In genomic region chr18:75219684-75220083, GRCh38 we compare ENCODE assay signal across 23 cellular contexts. TPM values are rescaled to one million over a fixed set of nuclear protein-coding genes. Genes with fewer than 3 reads are reported as not detected.
DNase-seq lines count a peak whose midpoint lies in the region; ATAC-seq and TF ChIP-seq lines count a peak whose summit lies in the region.
"Had no signal": no experiment of that assay in that cellular context is flagged by ENCODE, and none has a peak within 500 bp of the region (broad histone marks: within the 10 kb centered on the region; RNA-seq: fewer than 3 reads in every experiment).

No MANE protein-coding gene starts in this region.

- H3K9me3 ChIP-seq in esophagus muscularis mucosa: no peaks in the 10 kb centered on the region
- H3K9me3 ChIP-seq in naive thymus-derived CD4-positive, alpha-beta T cell (ENCODE audit: control insufficient read depth in 2 of 3, low read length in 3 of 3): no peaks in the 10 kb centered on the region
- H3K9me3 ChIP-seq: lower lobe of right lung had no signal

- CTCF ChIA-PET in naive thymus-derived CD4-positive, alpha-beta T cell (lab: Charles Lee): no interaction called here

- POLR2A ChIA-PET in naive thymus-derived CD4-positive, alpha-beta T cell (lab: Charles Lee): interaction anchor here (2.0 kb wide), 1 partner anchor 10 kb away, joined by 8 read pairs; the partner anchor contains the start of genes PTGR3 and TSHZ1

- no peak for ATAC-seq in naive thymus-derived CD4-positive, alpha-beta T cell
- no peak for ATAC-seq in HG03432 (IDR thresholded peaks at IDR 0.05; ENCODE audit: unreplicated experiment)
- ATAC-seq in GM19452 (IDR thresholded peaks at IDR 0.05; ENCODE audit: unreplicated experiment): no peak
- ATAC-seq: activated T-helper 17 cell treated with anti-CD3 and anti-CD28 coated beads, Interleukin-2, amount 50 U/mL, for 72 hours; lower lobe of right lung; WTC11 had no signal

- TF ChIP-seq EP300 in esophagus muscularis mucosa (IDR thresholded peaks at IDR 0.05): no peak

- no peaks in the 10 kb centered on the region for H3K27me3 ChIP-seq in esophagus muscularis mucosa
- H3K27me3 ChIP-seq in naive thymus-derived CD4-positive, alpha-beta T cell (ENCODE audit: control insufficient read depth in 2 of 2, insufficient read depth in 2 of 2, low read length in 2 of 2): no peaks in the 10 kb centered on the region

- peak overlapping the region in 3 of 4 donors; percentile 20 to 72 (median 63) for H3K27ac ChIP-seq in esophagus muscularis mucosa (replicated peaks in 1 of 4)
- no peak overlapping the region for H3K27ac ChIP-seq in naive thymus-derived CD4-positive, alpha-beta T cell (ENCODE audit: low read depth, low read length)
- H3K27ac ChIP-seq: lower lobe of right lung, neural progenitor cell had no signal

- H3K27ac Mint-ChIP-seq in activated naive CD8-positive, alpha-beta T cell: peak overlapping the region; percentile 41
- no peak overlapping the region for H3K27ac Mint-ChIP-seq in activated naive CD8-positive, alpha-beta T cell treated with anti-CD3 and anti-CD28 coated beads for 36 hours
- H3K27ac Mint-ChIP-seq in naive thymus-derived CD4-positive, alpha-beta T cell: peak overlapping the region in 7 of 9 donors; percentile 17 to 83 (median 65)
- H3K27ac Mint-ChIP-seq in type B pancreatic cell: peak overlapping the region; percentile 40
- H3K27ac Mint-ChIP-seq: activated T-helper 17 cell treated with anti-CD3 and anti-CD28 coated beads, Interleukin-2, amount 50 U/mL, for 72 hours; CD14-positive monocyte; neural progenitor cell; WTC11 had no signal

- H3K36me3 ChIP-seq in esophagus muscularis mucosa: no peaks in the 10 kb centered on the region
- no peaks in the 10 kb centered on the region for H3K36me3 ChIP-seq in naive thymus-derived CD4-positive, alpha-beta T cell (ENCODE audit: control insufficient read depth in 2 of 3, insufficient read depth in 3 of 3, low read length in 3 of 3)
- H3K36me3 ChIP-seq: lower lobe of right lung, neural progenitor cell had no signal

- H3K36me3 Mint-ChIP-seq in activated naive CD8-positive, alpha-beta T cell: no peaks in the 10 kb centered on the region
- peaks cover 7% of the 10 kb centered on the region for H3K36me3 Mint-ChIP-seq in activated naive CD8-positive, alpha-beta T cell treated with anti-CD3 and anti-CD28 coated beads for 36 hours
- peaks cover 0 to 10% (median 4%) of the 10 kb centered on the region in 5 donors for H3K36me3 Mint-ChIP-seq in naive thymus-derived CD4-positive, alpha-beta T cell
- peaks cover 8% of the 10 kb centered on the region for H3K36me3 Mint-ChIP-seq in type B pancreatic cell
- H3K36me3 Mint-ChIP-seq: neural progenitor cell, WTC11 had no signal

- no peaks in the 10 kb centered on the region for H3K27me3 Mint-ChIP-seq in activated naive CD8-positive, alpha-beta T cell
- no peaks in the 10 kb centered on the region for H3K27me3 Mint-ChIP-seq in activated naive CD8-positive, alpha-beta T cell treated with anti-CD3 and anti-CD28 coated beads for 36 hours
- H3K27me3 Mint-ChIP-seq in naive thymus-derived CD4-positive, alpha-beta T cell: no peaks in the 10 kb centered on the region
- peaks cover 22% of the 10 kb centered on the region for H3K27me3 Mint-ChIP-seq in type B pancreatic cell
- H3K27me3 Mint-ChIP-seq: activated T-helper 17 cell treated with anti-CD3 and anti-CD28 coated beads, Interleukin-2, amount 50 U/mL, for 72 hours had no signal

- intact Hi-C loops in esophagus muscularis mucosa (cut with DNase I): no loop called here
- intact Hi-C loops in naive thymus-derived CD4-positive, alpha-beta T cell (cut with micrococcal nuclease): no loop called here

- peaks cover 88% of the 10 kb centered on the region for H3K4me1 Mint-ChIP-seq in activated naive CD8-positive, alpha-beta T cell (ENCODE audit: low read depth)
- H3K4me1 Mint-ChIP-seq in activated naive CD8-positive, alpha-beta T cell treated with anti-CD3 and anti-CD28 coated beads for 36 hours: peaks cover 62% of the 10 kb centered on the region
- H3K4me1 Mint-ChIP-seq in naive thymus-derived CD4-positive, alpha-beta T cell: peaks cover 25 to 100% (median 97%) of the 10 kb centered on the region in 7 donors
- H3K4me1 Mint-ChIP-seq in type B pancreatic cell (ENCODE audit: unreplicated experiment): peaks cover 94% of the 10 kb centered on the region

- DNase-seq in activated naive CD8-positive, alpha-beta T cell treated with anti-CD3 and anti-CD28 coated beads for 36 hours: no peak
- peak; percentile 70 for DNase-seq in esophagus muscularis mucosa (ENCODE audit: extremely low spot score)
- DNase-seq in naive thymus-derived CD4-positive, alpha-beta T cell: no peak
- DNase-seq in type B pancreatic cell (ENCODE audit: extremely low spot score, unreplicated experiment): no peak
- no peak for DNase-seq in NCI-H1105 (lab: John Stamatoyannopoulos, UW)
- DNase-seq: activated CD8-positive, alpha-beta memory T cell treated with anti-CD3 and anti-CD28 coated beads for 24 hours; amygdala; DMS53; HCEC 1CT; Karpas-422; lower lobe of right lung; NCI-H1417 treated with DMSO at 0.1 percent for 48 hours; NCI-H2227 treated with DMSO at 0.1 percent for 48 hours; SHP77 treated with DMSO at 0.1 percent for 48 hours; stimulated activated naive CD4-positive, alpha-beta T cell treated with Interleukin-2 at 50 U/mL for 16 hours; T-helper 2 cell had no signal

- TF ChIP-seq CTCF in esophagus muscularis mucosa (IDR thresholded peaks at IDR 0.05) (no peak), type B pancreatic cell (conservative IDR thresholded peaks at IDR 0.05) (no peak)

- TF ChIP-seq POLR2A in esophagus muscularis mucosa (IDR thresholded peaks at IDR 0.05; ENCODE audit: low read depth): no peak

- H3K4me1 ChIP-seq in esophagus muscularis mucosa: peaks cover 58 to 95% (median 89%) of the 10 kb centered on the region in 4 donors
- peaks cover 24 to 28% of the 10 kb centered on the region in 2 donors for H3K4me1 ChIP-seq in naive thymus-derived CD4-positive, alpha-beta T cell (ENCODE audit: control insufficient read depth in 2 of 2, insufficient read depth in 2 of 2, low read length in 2 of 2)
- H3K4me1 ChIP-seq: neural progenitor cell had no signal

- 78% methylated on average over 7 of the region's 7 CpGs for WGBS in esophagus muscularis mucosa

- no peak overlapping the region for H3K4me3 Mint-ChIP-seq in activated naive CD8-positive, alpha-beta T cell
- H3K4me3 Mint-ChIP-seq in activated naive CD8-positive, alpha-beta T cell treated with anti-CD3 and anti-CD28 coated beads for 36 hours: no peak overlapping the region
- H3K4me3 Mint-ChIP-seq in naive thymus-derived CD4-positive, alpha-beta T cell: peak overlapping the region in 6 of 10 donors; percentile 8 to 71 (median 44)
- H3K4me3 Mint-ChIP-seq in type B pancreatic cell: peak overlapping the region; percentile 51
- H3K4me3 Mint-ChIP-seq: activated T-helper 17 cell treated with anti-CD3 and anti-CD28 coated beads, Interleukin-2, amount 50 U/mL, for 72 hours; CD14-positive monocyte; neural progenitor cell; WTC11 had no signal

- no peaks in the 10 kb centered on the region for H3K9me3 Mint-ChIP-seq in activated naive CD8-positive, alpha-beta T cell (ENCODE audit: low read depth)
- H3K9me3 Mint-ChIP-seq in activated naive CD8-positive, alpha-beta T cell treated with anti-CD3 and anti-CD28 coated beads for 36 hours: no peaks in the 10 kb centered on the region
- H3K9me3 Mint-ChIP-seq in naive thymus-derived CD4-positive, alpha-beta T cell: no peaks in the 10 kb centered on the region
- H3K9me3 Mint-ChIP-seq in type B pancreatic cell: no peaks in the 10 kb centered on the region
- H3K9me3 Mint-ChIP-seq: activated T-helper 17 cell treated with anti-CD3 and anti-CD28 coated beads, Interleukin-2, amount 50 U/mL, for 72 hours; CD14-positive monocyte; neural progenitor cell; WTC11 had no signal

- no peak overlapping the region for H3K4me3 ChIP-seq in esophagus muscularis mucosa
- no peak overlapping the region for H3K4me3 ChIP-seq in naive thymus-derived CD4-positive, alpha-beta T cell (ENCODE audit: low read length)
- H3K4me3 ChIP-seq: lower lobe of right lung, neural progenitor cell had no signal

RNA-seq across cellular contexts. Expression of gene TSHZ1, which starts 9.1 kb away (rescaled TPM):
- 10 to 100 TPM; 11.2 to 11.4 TPM for total RNA-seq in activated naive CD8-positive, alpha-beta T cell treated with anti-CD3 and anti-CD28 coated beads for 36 hours
- 10 to 100 TPM; 17.9 to 41.7 (median 32.2) TPM for total RNA-seq in esophagus muscularis mucosa
- total RNA-seq in naive thymus-derived CD4-positive, alpha-beta T cell: 10 to 100 TPM; 17.9 to 33.5 (median 25.7) TPM
- 1 to 10 TPM; 4.5 to 6.6 TPM for polyA plus RNA-seq in naive thymus-derived CD4-positive, alpha-beta T cell
- total RNA-seq in type B pancreatic cell (ENCODE audit: low replicate concordance): 21.8 and 79.9 TPM in 2 replicates

RNA-seq across cellular contexts. Expression of gene PTGR3, which starts 10.7 kb away (rescaled TPM):
- 10 to 100 TPM; 20.2 to 23.2 TPM for total RNA-seq in activated naive CD8-positive, alpha-beta T cell treated with anti-CD3 and anti-CD28 coated beads for 36 hours
- 10 to 100 TPM in 3 of 4 donors, 1 to 10 TPM in 1; 9.6 to 27.5 (median 20.1) TPM for total RNA-seq in esophagus muscularis mucosa
- 10 to 100 TPM; 25.1 to 59.1 (median 31.7) TPM for total RNA-seq in naive thymus-derived CD4-positive, alpha-beta T cell
- 10 to 100 TPM; 17.0 to 25.5 TPM for polyA plus RNA-seq in naive thymus-derived CD4-positive, alpha-beta T cell
- total RNA-seq in type B pancreatic cell (ENCODE audit: low replicate concordance): 25.4 and 86.7 TPM in 2 replicates

Comparison
In these comparisons a context has a peak if more than half of its experiments do, and no peak if none do; other contexts are left out.
1. H3K4me3 Mint-ChIP-seq: peak in naive thymus-derived CD4-positive, alpha-beta T cell (6 of 10) and type B pancreatic cell (single experiment); none in activated naive CD8-positive, alpha-beta T cell (single experiment) and activated naive CD8-positive, alpha-beta T cell treated with anti-CD3 and anti-CD28 coated beads for 36 hours (single experiment).